1 cellular context compared by ENCODE assay signal in genomic region chr1:110407260-110408210, GRCh38.
TF ChIP-seq lines count a peak whose summit lies in the region.

Gene LAMTOR5, minus strand, starts transcription at chr1:110407694. Its CDS starts 74 bp downstream, at chr1:110407620.

TF ChIP-seq in K562, 482 proteins besides CTCF, POLR2A, EP300 and RAD21 (continued from another document and continues in another):
- TF ChIP-seq USF2 (CRISPR knock-in tag; IDR thresholded peaks at IDR 0.05), result peak; percentile 69
- TF ChIP-seq KAT7 (CRISPR knock-in tag; IDR thresholded peaks at IDR 0.05; ENCODE audit: borderline replicate concordance), result no peak; the same call in 1 of the 2 replicates
- no peak for TF ChIP-seq COPS2 (conservative IDR thresholded peaks at IDR 0.05)
- no peak for TF ChIP-seq MYNN (IDR thresholded peaks at IDR 0.05)
- no peak for TF ChIP-seq MYNN (CRISPR knock-in tag; IDR thresholded peaks at IDR 0.05)
- TF ChIP-seq RHOXF2B (CRISPR knock-in tag; conservative IDR thresholded peaks at IDR 0.05), result no peak
- no peak; the same call in 1 of the 2 replicates for TF ChIP-seq EHMT2 (IDR thresholded peaks at IDR 0.05)
- TF ChIP-seq ZNF398 (CRISPR knock-in tag; IDR thresholded peaks at IDR 0.05), result no peak
- TF ChIP-seq RNF2 (IDR thresholded peaks at IDR 0.05), result peak; percentile 94
- peak; percentile 65; the same call in 1 of the 2 replicates for TF ChIP-seq ZBED1 (IDR thresholded peaks at IDR 0.05)
- no peak for TF ChIP-seq GTF3C2 (IDR thresholded peaks at IDR 0.05; ENCODE audit: borderline replicate concordance, extremely low read depth, insufficient read length)
- peak; percentile 94 for TF ChIP-seq E2F8 (IDR thresholded peaks at IDR 0.05; ENCODE audit: low read depth, partially characterized antibody)
- TF ChIP-seq RNF219 (CRISPR knock-in tag; IDR thresholded peaks at IDR 0.05), result no peak
- no peak; the same call in 1 of the 2 replicates for TF ChIP-seq SMAD4 (CRISPR knock-in tag; conservative IDR thresholded peaks at IDR 0.05)
- TF ChIP-seq MAX (CRISPR knock-in tag; IDR thresholded peaks at IDR 0.05), result peak; percentile 95
- TF ChIP-seq SREBF1 (IDR thresholded peaks at IDR 0.05; ENCODE audit: borderline replicate concordance, low read depth, low read length), result no peak; the same call in 1 of the 2 replicates
- peak; percentile 92; the same call in 1 of the 2 replicates for TF ChIP-seq LCOR (CRISPR knock-in tag; IDR thresholded peaks at IDR 0.05)
- 0 out of 2 replicates have a peak, but pooled peaks have one; percentile 37 for TF ChIP-seq HIVEP1 (CRISPR knock-in tag; IDR thresholded peaks at IDR 0.05)
- peak; percentile 88 for TF ChIP-seq ZHX1 (conservative IDR thresholded peaks at IDR 0.05; ENCODE audit: low read length)
- TF ChIP-seq SMC3 (conservative IDR thresholded peaks at IDR 0.05; ENCODE audit: insufficient read depth, low read depth, low read length), result no peak
- TF ChIP-seq ZNF436 (CRISPR knock-in tag; IDR thresholded peaks at IDR 0.05), result no peak
- TF ChIP-seq PTBP1 (IDR thresholded peaks at IDR 0.05; ENCODE audit: low read depth, low read length), result no peak
- peak; percentile 73; the same call in 1 of the 2 replicates for TF ChIP-seq KLF13 (tag; IDR thresholded peaks at IDR 0.05; ENCODE audit: borderline replicate concordance, low read depth)
- peak; percentile 59; the same call in 1 of the 2 replicates for TF ChIP-seq THAP7 (CRISPR knock-in tag; IDR thresholded peaks at IDR 0.05)
- TF ChIP-seq SRSF7 (optimal IDR thresholded peaks at IDR 0.05; ENCODE audit: low read depth, low read length), result no peak
- peak; percentile 38 for TF ChIP-seq CCNT2 (IDR thresholded peaks at IDR 0.05; ENCODE audit: borderline replicate concordance, extremely low read depth, insufficient read length, low read depth, low read length)
- TF ChIP-seq POLR2B (IDR thresholded peaks at IDR 0.05; ENCODE audit: low read depth, partially characterized antibody), result peak; percentile 93
- TF ChIP-seq MEF2A (IDR thresholded peaks at IDR 0.05; ENCODE audit: control insufficient read depth, low read depth, low read length), result no peak
- TF ChIP-seq ZNF766 (CRISPR knock-in tag; conservative IDR thresholded peaks at IDR 0.05), result no peak; the same call in 1 of the 2 replicates
- TF ChIP-seq HOXB6 (CRISPR knock-in tag; IDR thresholded peaks at IDR 0.05; ENCODE audit: borderline replicate concordance), result no peak
- no peak for TF ChIP-seq ELK3 (CRISPR knock-in tag; IDR thresholded peaks at IDR 0.05)
